ENCODE assay signal across 20 cellular contexts in genomic region chr2:128377071-128377910, GRCh38. TPM values are rescaled to one million over a fixed set of nuclear protein-coding genes. Genes with fewer than 3 reads are reported as not detected.
A peak's percentile ranks its signal among the peaks of the same experiment; 100 is the strongest.
DNase-seq lines count a peak whose midpoint lies in the region; ATAC-seq and TF ChIP-seq lines count a peak whose summit lies in the region.
"Had no signal": no experiment of that assay in that cellular context is flagged by ENCODE, and none has a peak within 500 bp of the region (broad histone marks: within the 10 kb centered on the region; RNA-seq: fewer than 3 reads in every experiment).

No MANE protein-coding gene starts in this region.

- no peak overlapping the region for H4K8ac ChIP-seq in neuronal stem cell (ENCODE audit: low read depth, low read length)

- H3K4ac ChIP-seq in neuronal stem cell (ENCODE audit: low read length) = no peak overlapping the region

- H3K14ac ChIP-seq in neuronal stem cell (ENCODE audit: low read length) = peak overlapping the region; percentile 59

- H3K27ac ChIP-seq in left ventricle myocardium inferior (replicated peaks) = no peak overlapping the region
- H3K27ac ChIP-seq in coronary artery = no peak overlapping the region
- H3K27ac ChIP-seq in neuronal stem cell (replicated peaks; ENCODE audit: low read length) = no peak overlapping the region
- peak overlapping the region; percentile 80 for H3K27ac ChIP-seq in upper lobe of right lung
- H3K27ac ChIP-seq in heart right ventricle = no peak overlapping the region
- H3K27ac ChIP-seq: colonic mucosa, PC-9 had no signal

- peaks cover 38% of the 10 kb centered on the region for H3K4me1 ChIP-seq in left ventricle myocardium inferior
- H3K4me1 ChIP-seq in neuronal stem cell (ENCODE audit: control insufficient read depth in 2 of 2, insufficient read depth in 1 of 2, low read depth in 1 of 2, low read length in 2 of 2) = peaks cover 39 to 40% of the 10 kb centered on the region in 2 donors
- peaks cover 55% of the 10 kb centered on the region for H3K4me1 ChIP-seq in upper lobe of right lung
- H3K4me1 ChIP-seq in heart right ventricle = peaks cover 13 to 40% (median 34%) of the 10 kb centered on the region in 9 donors
- H3K4me1 ChIP-seq: colonic mucosa had no signal

- H3K9ac ChIP-seq in neuronal stem cell (ENCODE audit: low read depth, low read length, poor library complexity) = no peak overlapping the region

- no peaks in the 10 kb centered on the region for H3K27me3 ChIP-seq in left ventricle myocardium inferior (ENCODE audit: low read depth)
- H3K27me3 ChIP-seq in neuronal stem cell (ENCODE audit: control insufficient read depth in 3 of 3, insufficient read depth in 3 of 3, low read depth in 1 of 3, low read length in 3 of 3) = peaks cover 0 to 16% (median 3%) of the 10 kb centered on the region in 3 experiments
- no peaks in the 10 kb centered on the region for H3K27me3 ChIP-seq in upper lobe of right lung
- no peaks in the 10 kb centered on the region for H3K27me3 ChIP-seq in heart right ventricle
- H3K27me3 ChIP-seq: colonic mucosa had no signal

- peaks cover 2% of the 10 kb centered on the region for H3K79me1 ChIP-seq in neuronal stem cell (ENCODE audit: low read depth, low read length)

- peak overlapping the region; percentile 0 for H2BK5ac ChIP-seq in neuronal stem cell (ENCODE audit: low read length)

- H4K91ac ChIP-seq in neuronal stem cell (ENCODE audit: low read depth, low read length, poor library complexity) = no peak overlapping the region

- H3K23ac ChIP-seq in neuronal stem cell (ENCODE audit: low read depth, low read length, poor library complexity) = peak overlapping the region; percentile 31

- H3K36me3 ChIP-seq in left ventricle myocardium inferior (no peaks in the 10 kb centered on the region), neuronal stem cell (replicated peaks in 1 of 2; ENCODE audit: control insufficient read depth in 2 of 2, insufficient read depth in 2 of 2, low read length in 2 of 2) (no peaks in the 10 kb centered on the region), upper lobe of right lung (no peaks in the 10 kb centered on the region), heart right ventricle (no peaks in the 10 kb centered on the region)
- H3K36me3 ChIP-seq: colonic mucosa had no signal

- in situ Hi-C loops in ACHN (cut with HindIII; ENCODE audit: low pct_ligation_motif_present, low pct_unique_long_range_greater_than_20kb, low sequenced_read_pairs) = no loop called here

- no peak overlapping the region for H2BK120ac ChIP-seq in neuronal stem cell (ENCODE audit: low read depth, low read length)

- peak overlapping the region; percentile 59 for H2BK15ac ChIP-seq in neuronal stem cell (ENCODE audit: low read length)

- H3K9me3 ChIP-seq in left ventricle myocardium inferior (replicated peaks) (no peaks in the 10 kb centered on the region), neuronal stem cell (replicated peaks in 1 of 2; ENCODE audit: control insufficient read depth in 2 of 2, insufficient read depth in 1 of 2, low read depth in 1 of 2, low read length in 2 of 2) (no peaks in the 10 kb centered on the region), upper lobe of right lung (no peaks in the 10 kb centered on the region), heart right ventricle (no peaks in the 10 kb centered on the region)
- H3K9me3 ChIP-seq: colonic mucosa had no signal

- H2BK12ac ChIP-seq in neuronal stem cell (ENCODE audit: low read length) = peak overlapping the region; percentile 85

- H3K18ac ChIP-seq in neuronal stem cell (ENCODE audit: low read length) = peak overlapping the region; percentile 73

- TF ChIP-seq CTCF in left ventricle myocardium inferior (IDR thresholded peaks at IDR 0.05; ENCODE audit: borderline replicate concordance) (no peak), coronary artery (IDR thresholded peaks at IDR 0.05) (no peak), upper lobe of right lung (IDR thresholded peaks at IDR 0.05) (no peak), heart right ventricle (IDR thresholded peaks at IDR 0.05) (no peak)

- intact Hi-C loops in cardiac septum (cut with DNase I) = no loop called here
- intact Hi-C loops in left ventricle myocardium inferior (cut with micrococcal nuclease) = no loop called here
- intact Hi-C loops in upper lobe of right lung (cut with DNase I) = no loop called here
- intact Hi-C loops in heart right ventricle (cut with DNase I) = no loop called here

- H2AK5ac ChIP-seq in neuronal stem cell (ENCODE audit: low read depth, low read length) = peak overlapping the region; percentile 78

- DNase-seq in cardiac septum (ENCODE audit: low spot score) = peak; percentile 61
- DNase-seq in left ventricle myocardium inferior = no peak
- DNase-seq in coronary artery (ENCODE audit: low spot score) = peak; percentile 64
- no peak for DNase-seq in neuronal stem cell (ENCODE audit: low spot score)
- peak; percentile 53 for DNase-seq in upper lobe of right lung
- no peak for DNase-seq in GM19238 (ENCODE audit: insufficient read length, low spot score)
- no peak for DNase-seq in ACHN
- DNase-seq in heart right ventricle = no peak
- DNase-seq: activated T-cell treated with anti-CD3 and anti-CD28 coated beads, Interleukin-2, amount 50 U/mL, for 4 hours; CD4-positive, CD25-positive, alpha-beta regulatory T cell; colonic mucosa; DMS153; left ventricle myocardium superior; NCI-H748 treated with DMSO at 0.1 percent for 48 hours; nucleus accumbens; PC-9 had no signal

- H2AFZ ChIP-seq in neuronal stem cell (ENCODE audit: low read length) = no peak overlapping the region
- H2AFZ ChIP-seq: PC-9 had no signal

- no peak overlapping the region for H3K4me3 ChIP-seq in left ventricle myocardium inferior
- no peak overlapping the region for H3K4me3 ChIP-seq in coronary artery
- H3K4me3 ChIP-seq in neuronal stem cell (ENCODE audit: low read length in 2 of 2) = no peak overlapping the region
- no peak overlapping the region for H3K4me3 ChIP-seq in upper lobe of right lung
- H3K4me3 ChIP-seq in heart right ventricle = no peak overlapping the region
- H3K4me3 ChIP-seq: colonic mucosa, GM12878, K562, PC-9 had no signal

- WGBS in neuronal stem cell (ENCODE audit: extremely low coverage in 2 of 2, insufficient read length in 2 of 2, insufficient replicate concordance in 1 of 2), 2 donors = no CpG with 5 or more reads among the region's 16 CpGs
- 86 to 93% methylated on average over 16 of the region's 16 CpGs for WGBS in heart right ventricle, 2 donors

- ATAC-seq in upper lobe of right lung (no peak), heart right ventricle (no peak)
- ATAC-seq: activated T-cell treated with anti-CD3 and anti-CD28 coated beads, Interleukin-2, amount 50 U/mL, for 4 hours; GM12878; K562; left ventricle myocardium superior; right cardiac atrium; T-helper 17 cell had no signal

- H3K4me2 ChIP-seq in neuronal stem cell (ENCODE audit: insufficient read depth, low read length, poor library complexity, severe bottlenecking) = no peak overlapping the region
- H3K4me2 ChIP-seq: PC-9 had no signal

RNA-seq across cellular contexts. Expression of gene HS6ST1, which starts 58.6 kb away (rescaled TPM):
- total RNA-seq in cardiac septum = 14.4 TPM
- total RNA-seq in left ventricle myocardium inferior = 26.7 TPM
- 32.8 TPM for polyA plus RNA-seq in neuronal stem cell (2013, experiment 1 of 2)
- 32.8 TPM for polyA plus RNA-seq in neuronal stem cell (2013, experiment 2 of 2)
- total RNA-seq in upper lobe of right lung = 33.2 TPM
- 10 to 100 TPM; 14.6 to 51.6 (median 19.0) TPM for total RNA-seq in heart right ventricle
- polyA plus RNA-seq in heart right ventricle = 10 to 100 TPM; 10.5 to 13.6 TPM

Comparison
In these comparisons a context has a peak if more than half of its experiments do, and no peak if none do; other contexts are left out.
1. DNase-seq: peak in cardiac septum (single experiment), coronary artery (single experiment) and upper lobe of right lung (single experiment); none in left ventricle myocardium inferior (single experiment), neuronal stem cell (single experiment), GM19238 (single experiment), ACHN (single experiment) and heart right ventricle (0 of 2).